Comparison of ENCODE assay signal across 23 cellular contexts in genomic region chr6:53741001-53741400, GRCh38. TPM values are rescaled to one million over a fixed set of nuclear protein-coding genes. Genes with fewer than 3 reads are reported as not detected.
DNase-seq lines count a peak whose midpoint lies in the region; ATAC-seq and TF ChIP-seq lines count a peak whose summit lies in the region.
"Had no signal": no experiment of that assay in that cellular context is flagged by ENCODE, and none has a peak within 500 bp of the region (broad histone marks: within the 10 kb centered on the region; RNA-seq: fewer than 3 reads in every experiment).

No MANE protein-coding gene starts in this region.

- TF ChIP-seq CTCF in endodermal cell (conservative IDR thresholded peaks at IDR 0.05): no peak

- POLR2A ChIA-PET in activated naive CD8-positive, alpha-beta T cell treated with anti-CD3 and anti-CD28 coated beads, Interleukin-2, amount 10 ng/mL, durations not matched to agents 7 days and 5 days (lab: Charles Lee): no interaction called here

- H3K27ac ChIP-seq in endodermal cell (ENCODE audit: low read depth, low read length): no peak overlapping the region
- H3K27ac ChIP-seq: dorsolateral prefrontal cortex, spleen, thoracic aorta had no signal

- H3K4me1 ChIP-seq in endodermal cell (ENCODE audit: control insufficient read depth, insufficient read depth, low read length): no peaks in the 10 kb centered on the region

- no peaks in the 10 kb centered on the region for H3K9me3 ChIP-seq in endodermal cell (ENCODE audit: control insufficient read depth, low read length)
- H3K9me3 ChIP-seq: spleen, thoracic aorta had no signal

- H3K36me3 ChIP-seq in endodermal cell (ENCODE audit: control insufficient read depth, insufficient read depth, low read length): no peaks in the 10 kb centered on the region
- H3K36me3 ChIP-seq: spleen, thoracic aorta had no signal

- H3K9ac ChIP-seq in endodermal cell (ENCODE audit: extremely low read depth, low read length, poor library complexity, severe bottlenecking): no peak overlapping the region

- peaks cover 8% of the 10 kb centered on the region for H3K27me3 Mint-ChIP-seq in activated naive CD8-positive, alpha-beta T cell treated with anti-CD3 and anti-CD28 coated beads, Interleukin-2, amount 10 ng/mL, durations not matched to agents 7 days and 5 days
- H3K27me3 Mint-ChIP-seq in activated naive CD8-positive, alpha-beta T cell treated with anti-CD3 and anti-CD28 coated beads for 36 hours: peaks cover 25% of the 10 kb centered on the region
- H3K27me3 Mint-ChIP-seq in endodermal cell (ENCODE audit: insufficient read depth): no peaks in the 10 kb centered on the region
- H3K27me3 Mint-ChIP-seq in stimulated activated naive CD8-positive, alpha-beta T cell treated with anti-CD3 and anti-CD28 coated beads, Interleukin-15, amount 100 ng/mL, for 72 hours: no peaks in the 10 kb centered on the region

- no peak for DNase-seq in activated naive CD8-positive, alpha-beta T cell treated with anti-CD3 and anti-CD28 coated beads, Interleukin-2, amount 10 ng/mL, durations not matched to agents 7 days and 5 days
- no peak for DNase-seq in activated naive CD8-positive, alpha-beta T cell treated with anti-CD3 and anti-CD28 coated beads for 36 hours
- DNase-seq in Jurkat, Clone E6-1 (ENCODE audit: low read depth, low spot score): no peak
- DNase-seq in endodermal cell: no peak
- no peak for DNase-seq in stimulated activated naive CD8-positive, alpha-beta T cell treated with anti-CD3 and anti-CD28 coated beads, Interleukin-15, amount 100 ng/mL, for 72 hours
- DNase-seq in islet precursor cell: no peak
- DNase-seq: activated CD4-positive, CD25-positive, alpha-beta regulatory T cell; C1 segment of cervical spinal cord; dorsolateral prefrontal cortex; IMR-90; NCI-H1105 treated with DMSO at 0.1 percent for 48 hours; NCI-H2029; NCI-H345; NCI-H748 treated with DMSO at 0.1 percent for 48 hours; spleen; stimulated activated naive B cell treated with anti-CD40 and anti-IgM and Interleukin-4, amounts not matched to agents 10 μg/mL and 1 μg/mL and 100 μg/mL, for 72 hours; T1000 had no signal

- no peak overlapping the region for H3K27ac Mint-ChIP-seq in activated naive CD8-positive, alpha-beta T cell treated with anti-CD3 and anti-CD28 coated beads, Interleukin-2, amount 10 ng/mL, durations not matched to agents 7 days and 5 days
- no peak overlapping the region for H3K27ac Mint-ChIP-seq in activated naive CD8-positive, alpha-beta T cell treated with anti-CD3 and anti-CD28 coated beads for 36 hours
- H3K27ac Mint-ChIP-seq in endodermal cell: no peak overlapping the region
- H3K27ac Mint-ChIP-seq in stimulated activated naive CD8-positive, alpha-beta T cell treated with anti-CD3 and anti-CD28 coated beads, Interleukin-15, amount 100 ng/mL, for 72 hours: peak overlapping the region in 1 of 2 donors; percentile 3
- H3K27ac Mint-ChIP-seq: activated naive CD4-positive, alpha-beta T cell treated with anti-CD3 and anti-CD28 coated beads, Interleukin-2, amount 50 U/mL, for 72 hours; memory B cell; stimulated activated naive B cell treated with anti-CD40 and anti-IgM and Interleukin-4, amounts not matched to agents 10 μg/mL and 1 μg/mL and 100 μg/mL, for 72 hours had no signal

- H3K9me3 Mint-ChIP-seq in activated naive CD8-positive, alpha-beta T cell treated with anti-CD3 and anti-CD28 coated beads, Interleukin-2, amount 10 ng/mL, durations not matched to agents 7 days and 5 days: no peaks in the 10 kb centered on the region
- no peaks in the 10 kb centered on the region for H3K9me3 Mint-ChIP-seq in activated naive CD8-positive, alpha-beta T cell treated with anti-CD3 and anti-CD28 coated beads for 36 hours
- H3K9me3 Mint-ChIP-seq in endodermal cell: no peaks in the 10 kb centered on the region
- H3K9me3 Mint-ChIP-seq in stimulated activated naive CD8-positive, alpha-beta T cell treated with anti-CD3 and anti-CD28 coated beads, Interleukin-15, amount 100 ng/mL, for 72 hours: no peaks in the 10 kb centered on the region
- H3K9me3 Mint-ChIP-seq: activated naive CD4-positive, alpha-beta T cell treated with anti-CD3 and anti-CD28 coated beads, Interleukin-2, amount 50 U/mL, for 72 hours had no signal

- peaks cover 2% of the 10 kb centered on the region for H3K36me3 Mint-ChIP-seq in activated naive CD8-positive, alpha-beta T cell treated with anti-CD3 and anti-CD28 coated beads, Interleukin-2, amount 10 ng/mL, durations not matched to agents 7 days and 5 days
- H3K36me3 Mint-ChIP-seq in activated naive CD8-positive, alpha-beta T cell treated with anti-CD3 and anti-CD28 coated beads for 36 hours: no peaks in the 10 kb centered on the region
- no peaks in the 10 kb centered on the region for H3K36me3 Mint-ChIP-seq in endodermal cell (ENCODE audit: low read depth)
- H3K36me3 Mint-ChIP-seq: activated naive CD4-positive, alpha-beta T cell treated with anti-CD3 and anti-CD28 coated beads, Interleukin-2, amount 50 U/mL, for 72 hours had no signal

- H3K27me3 ChIP-seq in endodermal cell (ENCODE audit: control insufficient read depth, insufficient read depth, low read length, poor library complexity, severe bottlenecking): no peaks in the 10 kb centered on the region
- H3K27me3 ChIP-seq: spleen had no signal

- peaks cover 14% of the 10 kb centered on the region for H3K4me1 Mint-ChIP-seq in activated naive CD8-positive, alpha-beta T cell treated with anti-CD3 and anti-CD28 coated beads, Interleukin-2, amount 10 ng/mL, durations not matched to agents 7 days and 5 days
- H3K4me1 Mint-ChIP-seq in activated naive CD8-positive, alpha-beta T cell treated with anti-CD3 and anti-CD28 coated beads for 36 hours: peaks cover 13% of the 10 kb centered on the region
- H3K4me1 Mint-ChIP-seq in endodermal cell: peaks cover 9% of the 10 kb centered on the region
- H3K4me1 Mint-ChIP-seq in stimulated activated naive CD8-positive, alpha-beta T cell treated with anti-CD3 and anti-CD28 coated beads, Interleukin-15, amount 100 ng/mL, for 72 hours: peaks cover 16% of the 10 kb centered on the region

- peak overlapping the region; percentile 5; the same call in 1 of the 2 replicates for H3K4me3 ChIP-seq in Jurkat, Clone E6-1 (ENCODE audit: low read length)
- peak overlapping the region; percentile 30 for H3K4me3 ChIP-seq in endodermal cell (ENCODE audit: low read length)
- H3K4me3 ChIP-seq: dorsolateral prefrontal cortex, spleen, thoracic aorta had no signal

- WGBS in endodermal cell (ENCODE audit: insufficient coverage in 1 of 2, insufficient read length in 1 of 2), 2 experiments: 90 to 92% methylated on average over 2 of the region's 2 CpGs

- ATAC-seq in activated naive CD8-positive, alpha-beta T cell treated with anti-CD3 and anti-CD28 coated beads, Interleukin-2, amount 10 ng/mL, durations not matched to agents 7 days and 5 days (ENCODE audit: low read depth): no peak
- peak; percentile 28 for ATAC-seq in stimulated activated naive CD8-positive, alpha-beta T cell treated with anti-CD3 and anti-CD28 coated beads, Interleukin-15, amount 100 ng/mL, for 72 hours
- no peak for ATAC-seq in HG02840 (IDR thresholded peaks at IDR 0.05; ENCODE audit: low FRiP score, unreplicated experiment)
- ATAC-seq in GM19324 (IDR thresholded peaks at IDR 0.05; ENCODE audit: low FRiP score, unreplicated experiment): no peak
- ATAC-seq: HCT116; stimulated activated naive B cell treated with anti-CD40 and anti-IgM and Interleukin-4, amounts not matched to agents 10 μg/mL and 1 μg/mL and 100 μg/mL, for 72 hours had no signal

- H3K4me3 Mint-ChIP-seq in activated naive CD8-positive, alpha-beta T cell treated with anti-CD3 and anti-CD28 coated beads, Interleukin-2, amount 10 ng/mL, durations not matched to agents 7 days and 5 days: peak overlapping the region; percentile 63
- no peak overlapping the region for H3K4me3 Mint-ChIP-seq in activated naive CD8-positive, alpha-beta T cell treated with anti-CD3 and anti-CD28 coated beads for 36 hours
- H3K4me3 Mint-ChIP-seq in endodermal cell: no peak overlapping the region
- H3K4me3 Mint-ChIP-seq in stimulated activated naive CD8-positive, alpha-beta T cell treated with anti-CD3 and anti-CD28 coated beads, Interleukin-15, amount 100 ng/mL, for 72 hours: peak overlapping the region; percentile 27 to 48
- H3K4me3 Mint-ChIP-seq: memory B cell; stimulated activated naive B cell treated with anti-CD40 and anti-IgM and Interleukin-4, amounts not matched to agents 10 μg/mL and 1 μg/mL and 100 μg/mL, for 72 hours had no signal

RNA-seq across cellular contexts. Expression of gene LRRC1, which starts 53.8 kb away (rescaled TPM):
- total RNA-seq in activated naive CD8-positive, alpha-beta T cell treated with anti-CD3 and anti-CD28 coated beads, Interleukin-2, amount 10 ng/mL, durations not matched to agents 7 days and 5 days: 1 to 10 TPM; 3.5 to 4.2 TPM
- total RNA-seq in activated naive CD8-positive, alpha-beta T cell treated with anti-CD3 and anti-CD28 coated beads for 36 hours: 1 to 10 TPM; 1.5 to 2.6 TPM
- polyA plus RNA-seq in Jurkat, Clone E6-1 (2012; ENCODE audit: insufficient read depth, insufficient read length): 7.8 TPM
- 10 to 100 TPM; 14.1 to 15.3 TPM for total RNA-seq in endodermal cell
- 12.7 TPM for polyA plus RNA-seq in endodermal cell (2013, experiment 1 of 2)
- 8.8 TPM for polyA plus RNA-seq in endodermal cell (2013, experiment 2 of 2)

Comparison
In these comparisons a context has a peak if more than half of its experiments do, and no peak if none do; other contexts are left out.
1. H3K4me3 Mint-ChIP-seq: peak in activated naive CD8-positive, alpha-beta T cell treated with anti-CD3 and anti-CD28 coated beads, Interleukin-2, amount 10 ng/mL, durations not matched to agents 7 days and 5 days (single experiment) and stimulated activated naive CD8-positive, alpha-beta T cell treated with anti-CD3 and anti-CD28 coated beads, Interleukin-15, amount 100 ng/mL, for 72 hours (2 of 2); none in activated naive CD8-positive, alpha-beta T cell treated with anti-CD3 and anti-CD28 coated beads for 36 hours (single experiment) and endodermal cell (single experiment).